In the genomic region with DNA sequence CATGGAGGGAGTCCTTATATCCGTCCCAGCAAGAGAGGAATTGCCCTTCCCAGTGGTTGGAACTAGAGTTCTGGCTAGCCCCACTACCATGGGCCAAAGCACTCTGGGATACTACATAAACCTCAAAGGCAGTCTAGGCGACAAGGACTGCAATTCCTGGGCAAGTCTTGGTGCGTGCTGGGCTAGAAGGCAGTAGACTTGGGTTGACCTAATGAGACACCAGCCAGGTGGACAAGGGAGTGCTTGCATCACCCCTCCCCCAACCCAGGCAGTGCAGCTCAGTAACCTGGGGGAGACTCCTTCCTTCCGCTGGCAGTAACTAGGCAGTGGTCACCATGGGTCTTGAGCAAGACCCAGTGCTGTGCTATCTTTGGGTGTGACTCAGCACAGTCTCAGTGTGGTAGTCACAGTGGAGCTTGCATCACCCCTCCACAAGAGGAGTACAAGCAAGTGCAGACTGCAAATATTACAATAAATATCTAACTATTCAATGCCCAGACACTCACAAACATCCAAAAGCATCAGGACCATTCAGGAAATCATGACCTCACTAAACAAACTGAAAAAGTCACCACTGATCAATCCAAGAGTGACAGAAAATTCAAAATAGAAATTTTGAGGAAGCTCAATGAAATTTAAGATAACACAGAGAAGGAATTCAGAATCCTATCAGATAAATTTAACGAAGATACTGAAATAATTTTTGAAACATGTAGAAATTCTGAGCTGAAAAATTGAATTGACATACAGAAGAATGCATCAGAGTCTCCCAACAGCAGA, we compare ENCODE assay signal across 1 cellular context.
TF ChIP-seq lines count a peak whose summit lies in the region.

No MANE protein-coding gene starts in this region.

TF ChIP-seq in K562, 482 proteins besides CTCF, POLR2A, EP300 and RAD21 (continued from another document and continues in another):
- TF ChIP-seq, protein P1, sequence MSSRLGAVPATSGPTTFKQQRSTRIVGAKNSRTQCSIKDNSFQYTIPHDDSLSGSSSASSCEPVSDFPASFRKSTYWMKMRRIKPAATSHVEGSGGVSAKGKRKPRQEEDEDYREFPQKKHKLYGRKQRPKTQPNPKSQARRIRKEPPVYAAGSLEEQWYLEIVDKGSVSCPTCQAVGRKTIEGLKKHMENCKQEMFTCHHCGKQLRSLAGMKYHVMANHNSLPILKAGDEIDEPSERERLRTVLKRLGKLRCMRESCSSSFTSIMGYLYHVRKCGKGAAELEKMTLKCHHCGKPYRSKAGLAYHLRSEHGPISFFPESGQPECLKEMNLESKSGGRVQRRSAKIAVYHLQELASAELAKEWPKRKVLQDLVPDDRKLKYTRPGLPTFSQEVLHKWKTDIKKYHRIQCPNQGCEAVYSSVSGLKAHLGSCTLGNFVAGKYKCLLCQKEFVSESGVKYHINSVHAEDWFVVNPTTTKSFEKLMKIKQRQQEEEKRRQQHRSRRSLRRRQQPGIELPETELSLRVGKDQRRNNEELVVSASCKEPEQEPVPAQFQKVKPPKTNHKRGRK (tag; IDR thresholded peaks at IDR 0.05), result no peak
- TF ChIP-seq, protein P2, sequence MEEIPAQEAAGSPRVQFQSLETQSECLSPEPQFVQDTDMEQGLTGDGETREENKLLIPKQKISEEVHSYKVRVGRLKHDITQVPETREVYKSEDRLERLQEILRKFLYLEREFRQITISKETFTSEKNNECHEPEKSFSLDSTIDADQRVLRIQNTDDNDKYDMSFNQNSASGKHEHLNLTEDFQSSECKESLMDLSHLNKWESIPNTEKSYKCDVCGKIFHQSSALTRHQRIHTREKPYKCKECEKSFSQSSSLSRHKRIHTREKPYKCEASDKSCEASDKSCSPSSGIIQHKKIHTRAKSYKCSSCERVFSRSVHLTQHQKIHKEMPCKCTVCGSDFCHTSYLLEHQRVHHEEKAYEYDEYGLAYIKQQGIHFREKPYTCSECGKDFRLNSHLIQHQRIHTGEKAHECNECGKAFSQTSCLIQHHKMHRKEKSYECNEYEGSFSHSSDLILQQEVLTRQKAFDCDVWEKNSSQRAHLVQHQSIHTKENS (CRISPR knock-in tag; IDR thresholded peaks at IDR 0.05), result no peak
- peak; percentile 37; the same call in 1 of the 2 replicates for TF ChIP-seq HCFC1 (IDR thresholded peaks at IDR 0.05; ENCODE audit: low read depth, low read length)
- TF ChIP-seq, protein P3, sequence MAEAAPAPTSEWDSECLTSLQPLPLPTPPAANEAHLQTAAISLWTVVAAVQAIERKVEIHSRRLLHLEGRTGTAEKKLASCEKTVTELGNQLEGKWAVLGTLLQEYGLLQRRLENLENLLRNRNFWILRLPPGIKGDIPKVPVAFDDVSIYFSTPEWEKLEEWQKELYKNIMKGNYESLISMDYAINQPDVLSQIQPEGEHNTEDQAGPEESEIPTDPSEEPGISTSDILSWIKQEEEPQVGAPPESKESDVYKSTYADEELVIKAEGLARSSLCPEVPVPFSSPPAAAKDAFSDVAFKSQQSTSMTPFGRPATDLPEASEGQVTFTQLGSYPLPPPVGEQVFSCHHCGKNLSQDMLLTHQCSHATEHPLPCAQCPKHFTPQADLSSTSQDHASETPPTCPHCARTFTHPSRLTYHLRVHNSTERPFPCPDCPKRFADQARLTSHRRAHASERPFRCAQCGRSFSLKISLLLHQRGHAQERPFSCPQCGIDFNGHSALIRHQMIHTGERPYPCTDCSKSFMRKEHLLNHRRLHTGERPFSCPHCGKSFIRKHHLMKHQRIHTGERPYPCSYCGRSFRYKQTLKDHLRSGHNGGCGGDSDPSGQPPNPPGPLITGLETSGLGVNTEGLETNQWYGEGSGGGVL (CRISPR knock-in tag; IDR thresholded peaks at IDR 0.05), result no peak
- TF ChIP-seq BACH1 (tag; IDR thresholded peaks at IDR 0.05), result peak; percentile 93
- TF ChIP-seq, protein P4, sequence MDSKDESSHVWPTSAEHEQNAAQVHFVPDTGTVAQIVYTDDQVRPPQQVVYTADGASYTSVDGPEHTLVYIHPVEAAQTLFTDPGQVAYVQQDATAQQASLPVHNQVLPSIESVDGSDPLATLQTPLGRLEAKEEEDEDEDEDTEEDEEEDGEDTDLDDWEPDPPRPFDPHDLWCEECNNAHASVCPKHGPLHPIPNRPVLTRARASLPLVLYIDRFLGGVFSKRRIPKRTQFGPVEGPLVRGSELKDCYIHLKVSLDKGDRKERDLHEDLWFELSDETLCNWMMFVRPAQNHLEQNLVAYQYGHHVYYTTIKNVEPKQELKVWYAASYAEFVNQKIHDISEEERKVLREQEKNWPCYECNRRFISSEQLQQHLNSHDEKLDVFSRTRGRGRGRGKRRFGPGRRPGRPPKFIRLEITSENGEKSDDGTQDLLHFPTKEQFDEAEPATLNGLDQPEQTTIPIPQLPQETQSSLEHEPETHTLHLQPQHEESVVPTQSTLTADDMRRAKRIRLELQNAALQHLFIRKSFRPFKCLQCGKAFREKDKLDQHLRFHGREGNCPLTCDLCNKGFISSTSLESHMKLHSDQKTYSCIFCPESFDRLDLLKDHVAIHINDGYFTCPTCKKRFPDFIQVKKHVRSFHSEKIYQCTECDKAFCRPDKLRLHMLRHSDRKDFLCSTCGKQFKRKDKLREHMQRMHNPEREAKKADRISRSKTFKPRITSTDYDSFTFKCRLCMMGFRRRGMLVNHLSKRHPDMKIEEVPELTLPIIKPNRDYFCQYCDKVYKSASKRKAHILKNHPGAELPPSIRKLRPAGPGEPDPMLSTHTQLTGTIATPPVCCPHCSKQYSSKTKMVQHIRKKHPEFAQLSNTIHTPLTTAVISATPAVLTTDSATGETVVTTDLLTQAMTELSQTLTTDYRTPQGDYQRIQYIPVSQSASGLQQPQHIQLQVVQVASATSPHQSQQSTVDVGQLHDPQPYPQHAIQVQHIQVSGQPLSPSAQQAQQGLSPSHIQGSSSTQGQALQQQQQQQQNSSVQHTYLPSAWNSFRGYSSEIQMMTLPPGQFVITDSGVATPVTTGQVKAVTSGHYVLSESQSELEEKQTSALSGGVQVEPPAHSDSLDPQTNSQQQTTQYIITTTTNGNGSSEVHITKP (IDR thresholded peaks at IDR 0.05; ENCODE audit: partially characterized antibody), result no peak
- TF ChIP-seq, protein P5, sequence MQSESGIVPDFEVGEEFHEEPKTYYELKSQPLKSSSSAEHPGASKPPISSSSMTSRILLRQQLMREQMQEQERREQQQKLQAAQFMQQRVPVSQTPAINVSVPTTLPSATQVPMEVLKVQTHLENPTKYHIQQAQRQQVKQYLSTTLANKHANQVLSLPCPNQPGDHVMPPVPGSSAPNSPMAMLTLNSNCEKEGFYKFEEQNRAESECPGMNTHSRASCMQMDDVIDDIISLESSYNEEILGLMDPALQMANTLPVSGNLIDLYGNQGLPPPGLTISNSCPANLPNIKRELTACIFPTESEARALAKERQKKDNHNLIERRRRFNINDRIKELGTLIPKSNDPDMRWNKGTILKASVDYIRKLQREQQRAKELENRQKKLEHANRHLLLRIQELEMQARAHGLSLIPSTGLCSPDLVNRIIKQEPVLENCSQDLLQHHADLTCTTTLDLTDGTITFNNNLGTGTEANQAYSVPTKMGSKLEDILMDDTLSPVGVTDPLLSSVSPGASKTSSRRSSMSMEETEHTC (IDR thresholded peaks at IDR 0.05), result no peak
- TF ChIP-seq CSDE1 (IDR thresholded peaks at IDR 0.05), result no peak
- no peak for TF ChIP-seq RFX5 (IDR thresholded peaks at IDR 0.05; ENCODE audit: low read depth, low read length)
- 0 out of 2 replicates have a peak, but pooled peaks have one; percentile 39 for TF ChIP-seq HDGF (IDR thresholded peaks at IDR 0.05)
- no peak for TF ChIP-seq WHSC1 (IDR thresholded peaks at IDR 0.05; ENCODE audit: low read length)
- TF ChIP-seq, protein P6, sequence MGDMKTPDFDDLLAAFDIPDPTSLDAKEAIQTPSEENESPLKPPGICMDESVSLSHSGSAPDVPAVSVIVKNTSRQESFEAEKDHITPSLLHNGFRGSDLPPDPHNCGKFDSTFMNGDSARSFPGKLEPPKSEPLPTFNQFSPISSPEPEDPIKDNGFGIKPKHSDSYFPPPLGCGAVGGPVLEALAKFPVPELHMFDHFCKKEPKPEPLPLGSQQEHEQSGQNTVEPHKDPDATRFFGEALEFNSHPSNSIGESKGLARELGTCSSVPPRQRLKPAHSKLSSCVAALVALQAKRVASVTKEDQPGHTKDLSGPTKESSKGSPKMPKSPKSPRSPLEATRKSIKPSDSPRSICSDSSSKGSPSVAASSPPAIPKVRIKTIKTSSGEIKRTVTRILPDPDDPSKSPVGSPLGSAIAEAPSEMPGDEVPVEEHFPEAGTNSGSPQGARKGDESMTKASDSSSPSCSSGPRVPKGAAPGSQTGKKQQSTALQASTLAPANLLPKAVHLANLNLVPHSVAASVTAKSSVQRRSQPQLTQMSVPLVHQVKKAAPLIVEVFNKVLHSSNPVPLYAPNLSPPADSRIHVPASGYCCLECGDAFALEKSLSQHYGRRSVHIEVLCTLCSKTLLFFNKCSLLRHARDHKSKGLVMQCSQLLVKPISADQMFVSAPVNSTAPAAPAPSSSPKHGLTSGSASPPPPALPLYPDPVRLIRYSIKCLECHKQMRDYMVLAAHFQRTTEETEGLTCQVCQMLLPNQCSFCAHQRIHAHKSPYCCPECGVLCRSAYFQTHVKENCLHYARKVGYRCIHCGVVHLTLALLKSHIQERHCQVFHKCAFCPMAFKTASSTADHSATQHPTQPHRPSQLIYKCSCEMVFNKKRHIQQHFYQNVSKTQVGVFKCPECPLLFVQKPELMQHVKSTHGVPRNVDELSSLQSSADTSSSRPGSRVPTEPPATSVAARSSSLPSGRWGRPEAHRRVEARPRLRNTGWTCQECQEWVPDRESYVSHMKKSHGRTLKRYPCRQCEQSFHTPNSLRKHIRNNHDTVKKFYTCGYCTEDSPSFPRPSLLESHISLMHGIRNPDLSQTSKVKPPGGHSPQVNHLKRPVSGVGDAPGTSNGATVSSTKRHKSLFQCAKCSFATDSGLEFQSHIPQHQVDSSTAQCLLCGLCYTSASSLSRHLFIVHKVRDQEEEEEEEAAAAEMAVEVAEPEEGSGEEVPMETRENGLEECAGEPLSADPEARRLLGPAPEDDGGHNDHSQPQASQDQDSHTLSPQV (IDR thresholded peaks at IDR 0.05), result peak; percentile 94
- TF ChIP-seq, protein P7, sequence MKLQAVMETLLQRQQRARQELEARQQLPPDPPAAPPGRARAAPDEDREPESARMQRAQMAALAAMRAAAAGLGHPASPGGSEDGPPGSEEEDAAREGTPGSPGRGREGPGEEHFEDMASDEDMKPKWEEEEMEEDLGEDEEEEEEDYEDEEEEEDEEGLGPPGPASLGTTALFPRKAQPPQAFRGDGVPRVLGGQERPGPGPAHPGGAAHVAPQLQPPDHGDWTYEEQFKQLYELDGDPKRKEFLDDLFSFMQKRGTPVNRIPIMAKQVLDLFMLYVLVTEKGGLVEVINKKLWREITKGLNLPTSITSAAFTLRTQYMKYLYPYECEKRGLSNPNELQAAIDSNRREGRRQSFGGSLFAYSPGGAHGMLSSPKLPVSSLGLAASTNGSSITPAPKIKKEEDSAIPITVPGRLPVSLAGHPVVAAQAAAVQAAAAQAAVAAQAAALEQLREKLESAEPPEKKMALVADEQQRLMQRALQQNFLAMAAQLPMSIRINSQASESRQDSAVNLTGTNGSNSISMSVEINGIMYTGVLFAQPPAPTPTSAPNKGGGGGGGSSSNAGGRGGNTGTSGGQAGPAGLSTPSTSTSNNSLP (IDR thresholded peaks at IDR 0.05; ENCODE audit: borderline replicate concordance, low read depth, low read length), result no peak
- peak in 1 of 2 experiments; percentile 9 for TF ChIP-seq NCOA2 (IDR thresholded peaks at IDR 0.05; ENCODE audit: partially characterized antibody in 2 of 2)
- TF ChIP-seq HMG20B (CRISPR knock-in tag; IDR thresholded peaks at IDR 0.05), result no peak
- TF ChIP-seq STAT5B (CRISPR knock-in tag; IDR thresholded peaks at IDR 0.05), result no peak
- no peak for TF ChIP-seq ZNF408 (CRISPR knock-in tag; IDR thresholded peaks at IDR 0.05; ENCODE audit: low read depth)
- TF ChIP-seq ZNF551 (CRISPR knock-in tag; IDR thresholded peaks at IDR 0.05), result no peak
- no peak for TF ChIP-seq KDM2B (CRISPR knock-in tag; IDR thresholded peaks at IDR 0.05)
- TF ChIP-seq PCBP2 (IDR thresholded peaks at IDR 0.05; ENCODE audit: low read depth, low read length, poor library complexity, severe bottlenecking), result no peak
- TF ChIP-seq, protein P8, sequence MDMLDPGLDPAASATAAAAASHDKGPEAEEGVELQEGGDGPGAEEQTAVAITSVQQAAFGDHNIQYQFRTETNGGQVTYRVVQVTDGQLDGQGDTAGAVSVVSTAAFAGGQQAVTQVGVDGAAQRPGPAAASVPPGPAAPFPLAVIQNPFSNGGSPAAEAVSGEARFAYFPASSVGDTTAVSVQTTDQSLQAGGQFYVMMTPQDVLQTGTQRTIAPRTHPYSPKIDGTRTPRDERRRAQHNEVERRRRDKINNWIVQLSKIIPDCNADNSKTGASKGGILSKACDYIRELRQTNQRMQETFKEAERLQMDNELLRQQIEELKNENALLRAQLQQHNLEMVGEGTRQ (CRISPR knock-in tag; IDR thresholded peaks at IDR 0.05), result no peak
- TF ChIP-seq SIN3A (IDR thresholded peaks at IDR 0.05; ENCODE audit: borderline replicate concordance in 2 of 2, control insufficient read depth in 1 of 2, low read depth in 2 of 2, low read length in 2 of 2), result no peak
- no peak for TF ChIP-seq ZNF212 (CRISPR knock-in tag; IDR thresholded peaks at IDR 0.05)
- no peak for TF ChIP-seq COPS2 (conservative IDR thresholded peaks at IDR 0.05)
- TF ChIP-seq BHLHE40 (IDR thresholded peaks at IDR 0.05; ENCODE audit: low read length), result peak; percentile 71
- TF ChIP-seq, protein P9, sequence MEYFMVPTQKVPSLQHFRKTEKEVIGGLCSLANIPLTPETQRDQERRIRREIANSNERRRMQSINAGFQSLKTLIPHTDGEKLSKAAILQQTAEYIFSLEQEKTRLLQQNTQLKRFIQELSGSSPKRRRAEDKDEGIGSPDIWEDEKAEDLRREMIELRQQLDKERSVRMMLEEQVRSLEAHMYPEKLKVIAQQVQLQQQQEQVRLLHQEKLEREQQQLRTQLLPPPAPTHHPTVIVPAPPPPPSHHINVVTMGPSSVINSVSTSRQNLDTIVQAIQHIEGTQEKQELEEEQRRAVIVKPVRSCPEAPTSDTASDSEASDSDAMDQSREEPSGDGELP (CRISPR knock-in tag; IDR thresholded peaks at IDR 0.05; ENCODE audit: borderline replicate concordance), result peak; percentile 56; the same call in 1 of the 2 replicates
- no peak for TF ChIP-seq SNRNP70 (optimal IDR thresholded peaks at IDR 0.05; ENCODE audit: low read depth, low read length)
- TF ChIP-seq CHD2 (IDR thresholded peaks at IDR 0.05; ENCODE audit: low read depth, low read length), result peak; percentile 62; the same call in 1 of the 2 replicates
- peak; percentile 97 for TF ChIP-seq NFATC3 (IDR thresholded peaks at IDR 0.05)
- peak; percentile 88 for TF ChIP-seq SMARCC2 (IDR thresholded peaks at IDR 0.05; ENCODE audit: low read depth)
